10 cellular contexts compared by ENCODE assay signal in genomic region chr12:68175566-68176033, GRCh38. TPM values are rescaled to one million over a fixed set of nuclear protein-coding genes. Genes with fewer than 3 reads are reported as not detected.
DNase-seq lines count a peak whose midpoint lies in the region; ATAC-seq and TF ChIP-seq lines count a peak whose summit lies in the region.
"Had no signal": no experiment of that assay in that cellular context is flagged by ENCODE, and none has a peak within 500 bp of the region (broad histone marks: within the 10 kb centered on the region; RNA-seq: fewer than 3 reads in every experiment).

No MANE protein-coding gene starts in this region.

- no peaks in the 10 kb centered on the region for H3K9me3 ChIP-seq in DND-41 (ENCODE audit: insufficient read depth, low read length, severe bottlenecking)
- H3K9me3 ChIP-seq in vagina, result no peaks in the 10 kb centered on the region
- H3K9me3 ChIP-seq: right lobe of liver had no signal

- no peaks in the 10 kb centered on the region for H3K79me2 ChIP-seq in DND-41 (ENCODE audit: insufficient read depth, low read length)

- no peak overlapping the region for H3K9ac ChIP-seq in DND-41 (ENCODE audit: low read depth, low read length)

- no peak for TF ChIP-seq CTCF in DND-41 (IDR thresholded peaks at IDR 0.05; ENCODE audit: borderline replicate concordance, extremely low read depth, low read length, poor library complexity, severe bottlenecking)
- TF ChIP-seq CTCF in vagina (IDR thresholded peaks at IDR 0.05), result no peak

- H3K4me1 Mint-ChIP-seq in activated naive CD8-positive, alpha-beta T cell treated with anti-CD3 and anti-CD28 coated beads for 36 hours, result peaks cover 73% of the 10 kb centered on the region
- peaks cover 55% of the 10 kb centered on the region for H3K4me1 Mint-ChIP-seq in stimulated activated effector memory CD8-positive, alpha-beta T cell treated with anti-CD3 and anti-CD28 coated beads, Interleukin-12 subunit alpha, Interleukin-12 subunit beta, amount 100 ng/mL, for 72 hours

- peak overlapping the region; percentile 56 for H3K4me3 Mint-ChIP-seq in activated naive CD8-positive, alpha-beta T cell treated with anti-CD3 and anti-CD28 coated beads for 36 hours
- peak overlapping the region; percentile 44 for H3K4me3 Mint-ChIP-seq in stimulated activated effector memory CD8-positive, alpha-beta T cell treated with anti-CD3 and anti-CD28 coated beads, Interleukin-12 subunit alpha, Interleukin-12 subunit beta, amount 100 ng/mL, for 72 hours

- H3K27me3 ChIP-seq in DND-41 (ENCODE audit: insufficient read depth, low read length, poor library complexity) (no peaks in the 10 kb centered on the region), vagina (no peaks in the 10 kb centered on the region)
- H3K27me3 ChIP-seq: cardiac muscle cell, right lobe of liver had no signal

- no peaks in the 10 kb centered on the region for H3K27me3 Mint-ChIP-seq in activated naive CD8-positive, alpha-beta T cell treated with anti-CD3 and anti-CD28 coated beads for 36 hours

- intact Hi-C loops in vagina (cut with DNase I), result no loop called here

- H2AFZ ChIP-seq in DND-41 (ENCODE audit: low read depth, low read length), result no peak overlapping the region

- peaks cover 14% of the 10 kb centered on the region for H3K36me3 Mint-ChIP-seq in activated naive CD8-positive, alpha-beta T cell treated with anti-CD3 and anti-CD28 coated beads for 36 hours
- no peaks in the 10 kb centered on the region for H3K36me3 Mint-ChIP-seq in stimulated activated effector memory CD8-positive, alpha-beta T cell treated with anti-CD3 and anti-CD28 coated beads, Interleukin-12 subunit alpha, Interleukin-12 subunit beta, amount 100 ng/mL, for 72 hours

- H3K36me3 ChIP-seq in DND-41 (ENCODE audit: insufficient read depth, low read length) (no peaks in the 10 kb centered on the region), vagina (no peaks in the 10 kb centered on the region)
- H3K36me3 ChIP-seq: cardiac muscle cell, right lobe of liver had no signal

- no peaks in the 10 kb centered on the region for H4K20me1 ChIP-seq in DND-41 (ENCODE audit: insufficient read depth, low read length)

- no peak overlapping the region for H3K27ac ChIP-seq in DND-41 (ENCODE audit: low read length)
- no peak overlapping the region for H3K27ac ChIP-seq in vagina
- H3K27ac ChIP-seq: cardiac muscle cell, right lobe of liver had no signal

- peaks cover 12% of the 10 kb centered on the region for H3K9me3 Mint-ChIP-seq in activated naive CD8-positive, alpha-beta T cell treated with anti-CD3 and anti-CD28 coated beads for 36 hours
- no peaks in the 10 kb centered on the region for H3K9me3 Mint-ChIP-seq in stimulated activated effector memory CD8-positive, alpha-beta T cell treated with anti-CD3 and anti-CD28 coated beads, Interleukin-12 subunit alpha, Interleukin-12 subunit beta, amount 100 ng/mL, for 72 hours

- H3K4me3 ChIP-seq in DND-41 (ENCODE audit: low read depth in 1 of 2, low read length in 2 of 2) (no peak overlapping the region), vagina (no peak overlapping the region)
- H3K4me3 ChIP-seq: cardiac muscle cell, right lobe of liver had no signal

- peaks cover 2% of the 10 kb centered on the region for H3K4me1 ChIP-seq in DND-41 (ENCODE audit: insufficient read depth, low read length)
- H3K4me1 ChIP-seq in vagina, result no peaks in the 10 kb centered on the region
- H3K4me1 ChIP-seq: right lobe of liver had no signal

- no peak overlapping the region for H3K4me2 ChIP-seq in DND-41 (ENCODE audit: insufficient read depth, low read length)

- DNase-seq in DND-41, result peak; percentile 6
- DNase-seq in NK-92 (lab: John Stamatoyannopoulos, UW; ENCODE audit: unreplicated experiment), result peak; percentile 10
- peak; percentile 76 for DNase-seq in activated naive CD8-positive, alpha-beta T cell treated with anti-CD3 and anti-CD28 coated beads for 36 hours
- DNase-seq in stimulated activated effector memory CD8-positive, alpha-beta T cell treated with anti-CD3 and anti-CD28 coated beads, Interleukin-12 subunit alpha, Interleukin-12 subunit beta, amount 100 ng/mL, for 72 hours (ENCODE audit: low spot score in 2 of 2), result peak; percentile 40 to 86
- no peak for DNase-seq in NCI-H2196 treated with DMSO at 0.1 percent for 48 hours (lab: John Stamatoyannopoulos, UW; ENCODE audit: unreplicated experiment)
- DNase-seq in SW480 (ENCODE audit: low spot score), result no peak
- DNase-seq in vagina (ENCODE audit: extremely low spot score in 2 of 2), result no peak
- DNase-seq: right lobe of liver had no signal

- ATAC-seq in DND-41 (ENCODE audit: insufficient read depth, low read depth) (peak; percentile 52), GM21529 (IDR thresholded peaks at IDR 0.05; ENCODE audit: unreplicated experiment) (peak; percentile 94)
- ATAC-seq in stimulated activated effector memory CD8-positive, alpha-beta T cell treated with anti-CD3 and anti-CD28 coated beads, Interleukin-12 subunit alpha, Interleukin-12 subunit beta, amount 100 ng/mL, for 72 hours, result peak; percentile 92

- no peak for TF ChIP-seq POLR2A in vagina (IDR thresholded peaks at IDR 0.05)

- H3K27ac Mint-ChIP-seq in activated naive CD8-positive, alpha-beta T cell treated with anti-CD3 and anti-CD28 coated beads for 36 hours, result peak overlapping the region; percentile 82
- peak overlapping the region; percentile 43 for H3K27ac Mint-ChIP-seq in stimulated activated effector memory CD8-positive, alpha-beta T cell treated with anti-CD3 and anti-CD28 coated beads, Interleukin-12 subunit alpha, Interleukin-12 subunit beta, amount 100 ng/mL, for 72 hours

RNA-seq across cellular contexts. Expression of gene IFNG, which starts 16.1 kb away (rescaled TPM):
- 10 to 100 TPM; 39.0 to 39.7 TPM for total RNA-seq in activated naive CD8-positive, alpha-beta T cell treated with anti-CD3 and anti-CD28 coated beads for 36 hours
- total RNA-seq in vagina, result not detected
- total RNA-seq: cardiac muscle cell had no signal

RNA-seq across cellular contexts. Expression of gene IL26, which starts 50.0 kb away (rescaled TPM):
- under 1 TPM in 1 of 2 experiments, not detected in 1; 0.21 TPM for total RNA-seq in activated naive CD8-positive, alpha-beta T cell treated with anti-CD3 and anti-CD28 coated beads for 36 hours
- total RNA-seq in vagina, result not detected
- total RNA-seq: cardiac muscle cell, right lobe of liver had no signal

Comparison
In these comparisons a context has a peak if more than half of its experiments do, and no peak if none do; other contexts are left out.
1. DNase-seq: peak in DND-41 (single experiment), NK-92 (single experiment), activated naive CD8-positive, alpha-beta T cell treated with anti-CD3 and anti-CD28 coated beads for 36 hours (single experiment) and stimulated activated effector memory CD8-positive, alpha-beta T cell treated with anti-CD3 and anti-CD28 coated beads, Interleukin-12 subunit alpha, Interleukin-12 subunit beta, amount 100 ng/mL, for 72 hours (2 of 2); none in NCI-H2196 treated with DMSO at 0.1 percent for 48 hours (single experiment), SW480 (single experiment) and vagina (0 of 2).
2. RNA of gene IFNG, which starts 16.1 kb away (total RNA-seq): 39.0 to 39.7 TPM in activated naive CD8-positive, alpha-beta T cell treated with anti-CD3 and anti-CD28 coated beads for 36 hours; not detected in vagina (single experiment); every median in the first group is over 10 times any median in the second.
3. Peak in every context shown above with its lines, with median percentiles within 50 percentile points of each other: ATAC-seq.